Comparison of ENCODE assay signal across 8 cellular contexts in the genomic region with DNA sequence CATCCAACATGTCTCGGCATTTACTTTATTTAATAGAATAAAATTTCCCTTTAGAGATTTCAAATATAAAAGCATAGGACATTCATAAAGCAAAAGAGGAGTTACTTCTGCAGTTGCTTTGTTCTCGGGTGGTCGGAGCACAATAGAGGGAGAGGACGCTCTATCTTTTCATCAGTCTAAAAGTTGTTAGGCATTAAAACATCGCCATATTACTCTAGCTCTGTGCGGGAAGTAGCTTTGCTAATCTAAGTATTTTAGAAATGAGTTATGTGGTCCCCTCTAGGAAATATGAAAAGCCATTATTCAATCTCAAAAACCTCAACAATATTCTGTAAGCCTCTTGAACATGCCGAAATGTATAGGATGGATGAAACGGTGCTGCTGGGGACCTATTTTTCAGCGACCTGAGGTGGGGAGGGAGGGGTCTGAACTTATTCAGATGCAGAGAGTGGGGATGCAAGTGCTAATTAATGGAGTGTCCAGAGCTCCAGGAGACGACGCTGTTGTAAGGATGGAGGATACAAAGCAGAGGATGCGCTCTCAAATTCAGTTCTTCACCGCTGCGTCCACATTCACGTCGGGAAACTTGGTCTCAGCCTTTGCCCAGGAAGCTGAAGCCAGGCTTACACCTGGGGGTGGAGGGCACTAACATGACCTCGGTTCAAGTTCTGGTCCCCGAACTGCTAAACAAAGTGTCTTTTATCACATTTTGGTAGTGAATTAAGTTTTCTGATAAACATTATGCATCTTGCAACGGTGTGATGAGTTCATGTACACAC. TPM values are rescaled to one million over a fixed set of nuclear protein-coding genes. Genes with fewer than 3 reads are reported as not detected.
DNase-seq lines count a peak whose midpoint lies in the region; ATAC-seq, FAIRE-seq and TF ChIP-seq lines count a peak whose summit lies in the region.

No MANE protein-coding gene starts in this region.

- peaks cover 0 to 7% of the 10 kb centered on the region in 2 experiments; a peak in 1 of 4 replicates for H3K36me3 ChIP-seq in GM12878 (ENCODE audit: control insufficient read depth in 2 of 2, insufficient read depth in 2 of 2, low read length in 1 of 2)

- 4% methylated on average over 19 of the region's 19 CpGs for WGBS in GM12878 (ENCODE audit: insufficient coverage, insufficient replicate concordance, low lambda C conversion rate, missing lambda C conversion rate)

- peak overlapping the region; percentile 76 for H2AFZ ChIP-seq in GM12878 (ENCODE audit: control insufficient read depth, low read depth, low read length)

- ATAC-seq in GM21717 (IDR thresholded peaks at IDR 0.05; ENCODE audit: unreplicated experiment) (peak; percentile 5), GM12878 (peak; percentile 10), HG03108 (IDR thresholded peaks at IDR 0.05; ENCODE audit: unreplicated experiment) (no peak)

- RAD21 ChIA-PET in GM12878 (lab: Charles Lee; ENCODE audit: unreplicated experiment): no interaction called here

- H3K9me3 ChIP-seq in GM12878 (replicated peaks; ENCODE audit: control insufficient read depth, insufficient read depth, low read length): no peaks in the 10 kb centered on the region
- no peaks in the 10 kb centered on the region for H3K9me3 ChIP-seq in mononuclear cell (ENCODE audit: low read depth, low read length)

- peaks cover 73% of the 10 kb centered on the region for H3K79me2 ChIP-seq in GM12878 (ENCODE audit: control insufficient read depth, insufficient read depth, low read length)

- CTCF ChIA-PET in GM12878 (lab: Yijun Ruan, JAX): no interaction called here

- peak overlapping the region; percentile 94 for H3K9ac ChIP-seq in GM12878 (ENCODE audit: control insufficient read depth, insufficient read depth, low read length)

- FAIRE-seq in GM12878 (lab: Jason Lieb, UNC): no peak

- H3K4me3 ChIP-seq in GM12878: peak overlapping the region; percentile 97
- peak overlapping the region; percentile 67 for H3K4me3 ChIP-seq in mononuclear cell (ENCODE audit: low read length)

- TF ChIP-seq RAD21 in GM12878 (IDR thresholded peaks at IDR 0.05; ENCODE audit: insufficient read depth, low read depth, low read length): no peak

- TF ChIP-seq POLR2A in GM12878 (IDR thresholded peaks at IDR 0.05; ENCODE audit: low read depth, low read length): no peak

- H3K27me3 ChIP-seq in GM12878 (replicated peaks in 1 of 2; ENCODE audit: control insufficient read depth in 2 of 2, insufficient read depth in 2 of 2, low read length in 1 of 2) (peaks cover 0 to 4% of the 10 kb centered on the region in 2 experiments; a peak in 2 of 4 replicates), mononuclear cell (ENCODE audit: insufficient read depth, low read length) (peaks cover 46% of the 10 kb centered on the region)

- no peak for TF ChIP-seq EP300 in GM12878 (IDR thresholded peaks at IDR 0.05; ENCODE audit: borderline replicate concordance in 1 of 2, control insufficient read depth in 1 of 2, low read depth in 2 of 2, low read length in 2 of 2)

- POLR2A ChIA-PET in GM12878 (lab: Charles Lee): no interaction called here

- in situ Hi-C loops in GM12878 (cut with MboI): no loop called here

- no TSS peak for BruUV-seq in GM12878 (replicated peaks; lab: Mats Ljungman, UMichigan)

- SMC1A ChIA-PET in GM12878 (lab: Charles Lee; ENCODE audit: uncharacterized antibody, unreplicated experiment): interaction anchor here (2.1 to 2.3 kb wide), 2 partner anchors 47 to 103 kb away, joined by 5 to 7 read pairs; no protein-coding TSS in a partner anchor

- H3K27ac ChIP-seq in GM12878 (ENCODE audit: control insufficient read depth, insufficient read depth): peak overlapping the region; percentile 96

- H3K4me1 ChIP-seq in GM12878 (ENCODE audit: control insufficient read depth, insufficient read depth, low read length) (no peaks in the 10 kb centered on the region), mononuclear cell (ENCODE audit: insufficient read depth, low read length) (peaks cover 21% of the 10 kb centered on the region)

- TF ChIP-seq CTCF in GM12878 (IDR thresholded peaks at IDR 0.05 in 2 of 3, conservative IDR thresholded peaks at IDR 0.05 in 1 of 3; ENCODE audit: control insufficient read depth in 2 of 3, extremely low read depth in 1 of 3, insufficient read depth in 1 of 3, low read depth in 3 of 3, low read length in 3 of 3): no peak

- intact Hi-C loops in GM12878 (cut with micrococcal nuclease; ENCODE audit: unreplicated experiment): no loop called here

- peak overlapping the region; percentile 86 for H3K4me2 ChIP-seq in GM12878 (ENCODE audit: control insufficient read depth, insufficient read depth)

- no peaks in the 10 kb centered on the region for H4K20me1 ChIP-seq in GM12878 (ENCODE audit: control insufficient read depth, insufficient read depth)

- DNase-seq in COLO668 (lab: John Stamatoyannopoulos, UW; ENCODE audit: unreplicated experiment): peak; percentile 70
- DNase-seq in NCI-H345 (lab: John Stamatoyannopoulos, UW): peak; percentile 87
- no peak for DNase-seq in GM12878 (ENCODE audit: low read depth, low spot score)
- no peak for DNase-seq in GM19238 (ENCODE audit: insufficient read length, low spot score)
- DNase-seq in DMS53 (lab: John Stamatoyannopoulos, UW): no peak

TF ChIP-seq in GM12878, 131 proteins besides CTCF, POLR2A, EP300 and RAD21 (continues in another document):
- TF ChIP-seq JUNB (IDR thresholded peaks at IDR 0.05): peak; percentile 56
- no peak for TF ChIP-seq CHD1 (IDR thresholded peaks at IDR 0.05; ENCODE audit: low read depth, low read length)
- TF ChIP-seq, protein P1, sequence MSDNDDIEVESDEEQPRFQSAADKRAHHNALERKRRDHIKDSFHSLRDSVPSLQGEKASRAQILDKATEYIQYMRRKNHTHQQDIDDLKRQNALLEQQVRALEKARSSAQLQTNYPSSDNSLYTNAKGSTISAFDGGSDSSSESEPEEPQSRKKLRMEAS (IDR thresholded peaks at IDR 0.05; ENCODE audit: low read depth, low read length): no peak
- TF ChIP-seq RUNX3 (IDR thresholded peaks at IDR 0.05; ENCODE audit: low read length): peak; percentile 59
- TF ChIP-seq NFIC (IDR thresholded peaks at IDR 0.05; ENCODE audit: low read depth, low read length): peak; percentile 24; the same call in 1 of the 2 replicates
- TF ChIP-seq, protein P2, sequence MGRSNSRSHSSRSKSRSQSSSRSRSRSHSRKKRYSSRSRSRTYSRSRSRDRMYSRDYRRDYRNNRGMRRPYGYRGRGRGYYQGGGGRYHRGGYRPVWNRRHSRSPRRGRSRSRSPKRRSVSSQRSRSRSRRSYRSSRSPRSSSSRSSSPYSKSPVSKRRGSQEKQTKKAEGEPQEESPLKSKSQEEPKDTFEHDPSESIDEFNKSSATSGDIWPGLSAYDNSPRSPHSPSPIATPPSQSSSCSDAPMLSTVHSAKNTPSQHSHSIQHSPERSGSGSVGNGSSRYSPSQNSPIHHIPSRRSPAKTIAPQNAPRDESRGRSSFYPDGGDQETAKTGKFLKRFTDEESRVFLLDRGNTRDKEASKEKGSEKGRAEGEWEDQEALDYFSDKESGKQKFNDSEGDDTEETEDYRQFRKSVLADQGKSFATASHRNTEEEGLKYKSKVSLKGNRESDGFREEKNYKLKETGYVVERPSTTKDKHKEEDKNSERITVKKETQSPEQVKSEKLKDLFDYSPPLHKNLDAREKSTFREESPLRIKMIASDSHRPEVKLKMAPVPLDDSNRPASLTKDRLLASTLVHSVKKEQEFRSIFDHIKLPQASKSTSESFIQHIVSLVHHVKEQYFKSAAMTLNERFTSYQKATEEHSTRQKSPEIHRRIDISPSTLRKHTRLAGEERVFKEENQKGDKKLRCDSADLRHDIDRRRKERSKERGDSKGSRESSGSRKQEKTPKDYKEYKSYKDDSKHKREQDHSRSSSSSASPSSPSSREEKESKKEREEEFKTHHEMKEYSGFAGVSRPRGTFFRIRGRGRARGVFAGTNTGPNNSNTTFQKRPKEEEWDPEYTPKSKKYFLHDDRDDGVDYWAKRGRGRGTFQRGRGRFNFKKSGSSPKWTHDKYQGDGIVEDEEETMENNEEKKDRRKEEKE (IDR thresholded peaks at IDR 0.05): no peak

RNA-seq across cellular contexts. Expression of a gene that starts 6.3 kb away (rescaled TPM):
- total RNA-seq in GM12878 (2013; cell fraction: nucleolus; rRNA removed): 0.23 and 0.88 TPM in 2 replicates
- 8.2 and 8.8 TPM in 2 replicates for total RNA-seq in GM12878 (2014; rRNA removed)
- total RNA-seq in GM12878 (2014; rRNA removed; fragmentation: Illumina TruSeq; extraction: Trizol): 5.6 and 6.8 TPM in 2 replicates
- 7.2 and 8.5 TPM in 2 replicates for total RNA-seq in GM12878 (2021)
- 14.5 TPM for polyA plus RNA-seq in GM12878 (2011; ENCODE audit: low read depth)
- polyA plus RNA-seq in GM12878 (2011; rRNA removed): 11.7 and 12.5 TPM in 2 replicates
- 10.6 and 12.5 TPM in 2 replicates for polyA plus RNA-seq in GM12878 (2011; cell fraction: cytosol; rRNA removed)
- 6.3 and 8.3 TPM in 2 replicates for polyA plus RNA-seq in GM12878 (2011; cell fraction: nucleus; rRNA removed)
- polyA plus RNA-seq in GM12878 (2012): 23.3 and 24.0 TPM in 2 replicates
- 3.3 and 6.4 TPM in 2 replicates for polyA plus RNA-seq in GM12878 (2014; fragmentation: Illumina TruSeq; extraction: Trizol)
- polyA plus RNA-seq in GM12878 (2014; fragmentation: Nextera tagmentation; extraction: Ambion mirVana): 1 to 10 TPM; 3.3 to 3.6 TPM
- 8.2 and 8.6 TPM in 2 replicates for polyA plus RNA-seq in GM12878 (2014; rRNA removed)
- polyA plus RNA-seq in GM12878 (2016; fragmentation: Nextera tagmentation; extraction: Ambion mirVana): 1 to 10 TPM; 4.1 to 4.5 TPM
- polyA minus RNA-seq in GM12878 (2011; rRNA and poly(A)+ RNA removed): 7.4 and 8.3 TPM in 2 replicates
- polyA minus RNA-seq in GM12878 (2011; cell fraction: cytosol; rRNA and poly(A)+ RNA removed): 4.1 and 6.8 TPM in 2 replicates
- polyA minus RNA-seq in GM12878 (2011; cell fraction: nucleus; rRNA and poly(A)+ RNA removed): 8.5 and 9.9 TPM in 2 replicates
- total RNA-seq in mononuclear cell: 5.2 TPM

RNA-seq across cellular contexts. Expression of a gene that starts 16.2 kb away (rescaled TPM):
- total RNA-seq in GM12878 (2013; cell fraction: nucleolus; rRNA removed): 115 and 130 TPM in 2 replicates
- total RNA-seq in GM12878 (2014; rRNA removed): 22.8 and 34.3 TPM in 2 replicates
- total RNA-seq in GM12878 (2014; rRNA removed; fragmentation: Illumina TruSeq; extraction: Trizol): 44.7 and 45.5 TPM in 2 replicates
- 53.4 and 54.5 TPM in 2 replicates for total RNA-seq in GM12878 (2021)
- polyA plus RNA-seq in GM12878 (2011; ENCODE audit: low read depth): 29.9 TPM
- polyA plus RNA-seq in GM12878 (2011; rRNA removed): 33.0 and 37.9 TPM in 2 replicates
- 14.3 and 20.9 TPM in 2 replicates for polyA plus RNA-seq in GM12878 (2011; cell fraction: cytosol; rRNA removed)
- polyA plus RNA-seq in GM12878 (2011; cell fraction: nucleus; rRNA removed): 14.8 and 17.6 TPM in 2 replicates
- polyA plus RNA-seq in GM12878 (2012): 48.1 and 55.4 TPM in 2 replicates
- polyA plus RNA-seq in GM12878 (2014; fragmentation: Illumina TruSeq; extraction: Trizol): 53.6 and 63.4 TPM in 2 replicates
- 10 to 100 TPM; 14.0 to 24.6 TPM for polyA plus RNA-seq in GM12878 (2014; fragmentation: Nextera tagmentation; extraction: Ambion mirVana)
- 16.0 and 18.6 TPM in 2 replicates for polyA plus RNA-seq in GM12878 (2014; rRNA removed)
- 10 to 100 TPM in 1 of 2 experiments, 1 to 10 TPM in 1; 8.6 to 11.5 TPM for polyA plus RNA-seq in GM12878 (2016; fragmentation: Nextera tagmentation; extraction: Ambion mirVana)
- 46.6 and 70.7 TPM in 2 replicates for polyA minus RNA-seq in GM12878 (2011; rRNA and poly(A)+ RNA removed)
- polyA minus RNA-seq in GM12878 (2011; cell fraction: cytosol; rRNA and poly(A)+ RNA removed): 12.2 and 30.4 TPM in 2 replicates
- polyA minus RNA-seq in GM12878 (2011; cell fraction: nucleus; rRNA and poly(A)+ RNA removed): 22.7 and 28.1 TPM in 2 replicates
- 49.6 TPM for total RNA-seq in mononuclear cell

Comparison
In these comparisons a context has a peak if more than half of its experiments do, and no peak if none do; other contexts are left out.
1. DNase-seq: peak in COLO668 (single experiment) and NCI-H345 (single experiment); none in GM12878 (single experiment), GM19238 (single experiment) and DMS53 (single experiment).